2 cellular contexts compared by ENCODE assay signal in the genomic region with DNA sequence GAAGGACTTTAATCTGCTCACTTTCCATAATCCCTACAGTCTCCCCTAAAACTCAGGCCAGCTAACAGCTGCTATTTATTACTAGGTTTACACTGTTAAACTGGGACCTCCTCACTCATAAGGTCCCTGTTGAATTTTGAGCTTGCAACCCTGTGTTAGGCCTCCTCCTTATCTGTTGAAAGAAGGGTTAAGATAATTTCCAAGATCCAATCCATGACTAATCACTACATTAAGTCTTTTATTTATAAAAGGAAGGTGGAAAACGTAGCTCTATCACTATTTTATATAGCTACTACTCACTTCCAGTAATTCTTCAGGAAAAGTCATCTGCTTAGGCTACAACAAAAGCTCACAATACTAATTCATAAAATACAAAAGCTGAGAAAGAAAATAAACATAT.
TF ChIP-seq lines count a peak whose summit lies in the region.

No MANE protein-coding gene starts in this region.

TF ChIP-seq in IMR-90, 13 proteins besides CTCF, POLR2A, EP300 and RAD21 (continued from another document):
- no peak for TF ChIP-seq RFX5 (IDR thresholded peaks at IDR 0.05; ENCODE audit: low read depth, low read length)
- TF ChIP-seq NFE2L2 (IDR thresholded peaks at IDR 0.05; ENCODE audit: low read depth, low read length), result no peak
- no peak for TF ChIP-seq SMC3 (IDR thresholded peaks at IDR 0.05; ENCODE audit: low read depth, low read length)
- no peak for TF ChIP-seq CEBPB (IDR thresholded peaks at IDR 0.05; ENCODE audit: low read depth, low read length)
- TF ChIP-seq, protein P1, sequence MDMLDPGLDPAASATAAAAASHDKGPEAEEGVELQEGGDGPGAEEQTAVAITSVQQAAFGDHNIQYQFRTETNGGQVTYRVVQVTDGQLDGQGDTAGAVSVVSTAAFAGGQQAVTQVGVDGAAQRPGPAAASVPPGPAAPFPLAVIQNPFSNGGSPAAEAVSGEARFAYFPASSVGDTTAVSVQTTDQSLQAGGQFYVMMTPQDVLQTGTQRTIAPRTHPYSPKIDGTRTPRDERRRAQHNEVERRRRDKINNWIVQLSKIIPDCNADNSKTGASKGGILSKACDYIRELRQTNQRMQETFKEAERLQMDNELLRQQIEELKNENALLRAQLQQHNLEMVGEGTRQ (IDR thresholded peaks at IDR 0.05; ENCODE audit: low read depth, low read length), result no peak
- no peak for TF ChIP-seq MXI1 (IDR thresholded peaks at IDR 0.05; ENCODE audit: borderline replicate concordance, low read depth, low read length)
- no peak for TF ChIP-seq MAFK (IDR thresholded peaks at IDR 0.05; ENCODE audit: low read depth, low read length)

TF ChIP-seq in WTC11, 78 proteins besides CTCF, POLR2A, EP300 and RAD21 (continued from another document):
- TF ChIP-seq, protein P2, sequence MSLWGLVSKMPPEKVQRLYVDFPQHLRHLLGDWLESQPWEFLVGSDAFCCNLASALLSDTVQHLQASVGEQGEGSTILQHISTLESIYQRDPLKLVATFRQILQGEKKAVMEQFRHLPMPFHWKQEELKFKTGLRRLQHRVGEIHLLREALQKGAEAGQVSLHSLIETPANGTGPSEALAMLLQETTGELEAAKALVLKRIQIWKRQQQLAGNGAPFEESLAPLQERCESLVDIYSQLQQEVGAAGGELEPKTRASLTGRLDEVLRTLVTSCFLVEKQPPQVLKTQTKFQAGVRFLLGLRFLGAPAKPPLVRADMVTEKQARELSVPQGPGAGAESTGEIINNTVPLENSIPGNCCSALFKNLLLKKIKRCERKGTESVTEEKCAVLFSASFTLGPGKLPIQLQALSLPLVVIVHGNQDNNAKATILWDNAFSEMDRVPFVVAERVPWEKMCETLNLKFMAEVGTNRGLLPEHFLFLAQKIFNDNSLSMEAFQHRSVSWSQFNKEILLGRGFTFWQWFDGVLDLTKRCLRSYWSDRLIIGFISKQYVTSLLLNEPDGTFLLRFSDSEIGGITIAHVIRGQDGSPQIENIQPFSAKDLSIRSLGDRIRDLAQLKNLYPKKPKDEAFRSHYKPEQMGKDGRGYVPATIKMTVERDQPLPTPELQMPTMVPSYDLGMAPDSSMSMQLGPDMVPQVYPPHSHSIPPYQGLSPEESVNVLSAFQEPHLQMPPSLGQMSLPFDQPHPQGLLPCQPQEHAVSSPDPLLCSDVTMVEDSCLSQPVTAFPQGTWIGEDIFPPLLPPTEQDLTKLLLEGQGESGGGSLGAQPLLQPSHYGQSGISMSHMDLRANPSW (CRISPR knock-in tag; conservative IDR thresholded peaks at IDR 0.05; ENCODE audit: low read depth), result no peak
- TF ChIP-seq HMGA2 (CRISPR knock-in tag; IDR thresholded peaks at IDR 0.05), result no peak
- TF ChIP-seq, protein P3, sequence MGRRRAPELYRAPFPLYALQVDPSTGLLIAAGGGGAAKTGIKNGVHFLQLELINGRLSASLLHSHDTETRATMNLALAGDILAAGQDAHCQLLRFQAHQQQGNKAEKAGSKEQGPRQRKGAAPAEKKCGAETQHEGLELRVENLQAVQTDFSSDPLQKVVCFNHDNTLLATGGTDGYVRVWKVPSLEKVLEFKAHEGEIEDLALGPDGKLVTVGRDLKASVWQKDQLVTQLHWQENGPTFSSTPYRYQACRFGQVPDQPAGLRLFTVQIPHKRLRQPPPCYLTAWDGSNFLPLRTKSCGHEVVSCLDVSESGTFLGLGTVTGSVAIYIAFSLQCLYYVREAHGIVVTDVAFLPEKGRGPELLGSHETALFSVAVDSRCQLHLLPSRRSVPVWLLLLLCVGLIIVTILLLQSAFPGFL (CRISPR knock-in tag; IDR thresholded peaks at IDR 0.05; ENCODE audit: borderline replicate concordance), result no peak
- no peak for TF ChIP-seq ZNF423 (CRISPR knock-in tag; IDR thresholded peaks at IDR 0.05)
- TF ChIP-seq CBFB (CRISPR knock-in tag; IDR thresholded peaks at IDR 0.05; ENCODE audit: low read depth), result no peak
- TF ChIP-seq CREM (CRISPR knock-in tag; IDR thresholded peaks at IDR 0.05), result no peak
- TF ChIP-seq NR2C2 (CRISPR knock-in tag; IDR thresholded peaks at IDR 0.05), result no peak
- TF ChIP-seq ZNF416 (CRISPR knock-in tag; IDR thresholded peaks at IDR 0.05), result no peak
- TF ChIP-seq SOX15 (CRISPR knock-in tag; IDR thresholded peaks at IDR 0.05), result no peak
- TF ChIP-seq SMAD3 (CRISPR knock-in tag; IDR thresholded peaks at IDR 0.05; ENCODE audit: borderline replicate concordance), result no peak
- no peak for TF ChIP-seq NFE2L1 (CRISPR knock-in tag; IDR thresholded peaks at IDR 0.05)
- TF ChIP-seq CREB1 (CRISPR knock-in tag; IDR thresholded peaks at IDR 0.05), result no peak
- no peak for TF ChIP-seq NR3C1 (CRISPR knock-in tag; conservative IDR thresholded peaks at IDR 0.05; ENCODE audit: low read depth)
- TF ChIP-seq PRRX2 (CRISPR knock-in tag; IDR thresholded peaks at IDR 0.05), result no peak
- TF ChIP-seq, protein P1 (CRISPR knock-in tag; IDR thresholded peaks at IDR 0.05), result no peak
- TF ChIP-seq TP53 (CRISPR knock-in tag; IDR thresholded peaks at IDR 0.05), result no peak
- TF ChIP-seq JAZF1 (CRISPR knock-in tag; IDR thresholded peaks at IDR 0.05), result no peak
TF ChIP-seq in WTC11: peak in this region for 0.
